Comparison of ENCODE assay signal across 8 cellular contexts in genomic region chr14:32078030-32078793, GRCh38. TPM values are rescaled to one million over a fixed set of nuclear protein-coding genes. Genes with fewer than 3 reads are reported as not detected.
DNase-seq lines count a peak whose midpoint lies in the region; ATAC-seq and TF ChIP-seq lines count a peak whose summit lies in the region.

No MANE protein-coding gene starts in this region.

- peaks cover 2% of the 10 kb centered on the region; the same call in 1 of the 2 replicates for H3K4me1 ChIP-seq in IMR-90 (ENCODE audit: control insufficient read depth, insufficient read depth, low read length)
- peaks cover 8% of the 10 kb centered on the region; the same call in 1 of the 2 replicates for H3K4me1 ChIP-seq in SJCRH30
- H3K4me1 ChIP-seq in liver (ENCODE audit: control insufficient read depth in 4 of 4, insufficient read depth in 4 of 4, low read length in 3 of 4) = peaks cover 6 to 41% (median 22%) of the 10 kb centered on the region in 4 donors
- peaks cover 36% of the 10 kb centered on the region for H3K4me1 ChIP-seq in suprapubic skin

- peak overlapping the region; percentile 87 for H3K9ac ChIP-seq in IMR-90 (ENCODE audit: low read depth, low read length)
- peak overlapping the region; percentile 94 to 96 for H3K9ac ChIP-seq in liver (ENCODE audit: low read depth in 1 of 2, low read length in 2 of 2)

- no peak for DNase-seq in activated naive CD4-positive, alpha-beta T cell treated with anti-CD3 and anti-CD28 coated beads, Interleukin-2, amount 10 ng/mL, durations not matched to agents 7 days and 5 days
- no peak for DNase-seq in activated naive CD4-positive, alpha-beta T cell treated with Interleukin-2 at 50 U/mL for 16 hours
- DNase-seq in IMR-90 (peak; percentile 24), SJCRH30 (peak; percentile 20 to 28), suprapubic skin (ENCODE audit: low spot score in 2 of 2) (no peak)

- peak overlapping the region; percentile 53; the same call in 1 of the 3 replicates for H2BK15ac ChIP-seq in IMR-90 (ENCODE audit: low read depth, low read length)

- peak overlapping the region; percentile 47; the same call in 1 of the 2 replicates for H4K5ac ChIP-seq in IMR-90 (ENCODE audit: low read depth, low read length)

- BruUV-seq in IMR-90 (replicated peaks; lab: Mats Ljungman, UMichigan) = no TSS peak

- H3K23ac ChIP-seq in IMR-90 (ENCODE audit: low read depth, low read length) = peak overlapping the region; percentile 99

- TF ChIP-seq EP300 in suprapubic skin (IDR thresholded peaks at IDR 0.05) = no peak

- no peaks in the 10 kb centered on the region for H3K27me3 ChIP-seq in IMR-90 (ENCODE audit: control insufficient read depth, insufficient read depth, low read length)
- no peaks in the 10 kb centered on the region for H3K27me3 ChIP-seq in SJCRH30
- H3K27me3 ChIP-seq in liver (ENCODE audit: control insufficient read depth in 4 of 4, insufficient read depth in 4 of 4, low read length in 3 of 4) = no peaks in the 10 kb centered on the region
- H3K27me3 ChIP-seq in suprapubic skin = no peaks in the 10 kb centered on the region

- peaks cover 16% of the 10 kb centered on the region for H3K27me3 Mint-ChIP-seq in activated naive CD4-positive, alpha-beta T cell treated with anti-CD3 and anti-CD28 coated beads, Interleukin-2, amount 10 ng/mL, durations not matched to agents 7 days and 5 days
- peaks cover 31% of the 10 kb centered on the region for H3K27me3 Mint-ChIP-seq in dendritic cell treated with granulocyte-macrophage colony-stimulating factor and Interleukin-4, amounts not matched to agents 40 ng/mL and 50 ng/mL, for 4 days

- peak overlapping the region; percentile 10; the same call in 1 of the 2 replicates for H2BK20ac ChIP-seq in IMR-90 (ENCODE audit: low read depth, low read length)

- ATAC-seq in IMR-90 (ENCODE audit: low read depth) (no peak), HG02981 (IDR thresholded peaks at IDR 0.05; ENCODE audit: unreplicated experiment) (no peak)

- H3K27ac Mint-ChIP-seq in activated naive CD4-positive, alpha-beta T cell treated with anti-CD3 and anti-CD28 coated beads, Interleukin-2, amount 10 ng/mL, durations not matched to agents 7 days and 5 days = peak overlapping the region; percentile 94
- peak overlapping the region; percentile 85 for H3K27ac Mint-ChIP-seq in dendritic cell treated with granulocyte-macrophage colony-stimulating factor and Interleukin-4, amounts not matched to agents 40 ng/mL and 50 ng/mL, for 4 days

- peaks cover 8% of the 10 kb centered on the region for H3K36me3 Mint-ChIP-seq in activated naive CD4-positive, alpha-beta T cell treated with anti-CD3 and anti-CD28 coated beads, Interleukin-2, amount 10 ng/mL, durations not matched to agents 7 days and 5 days
- peaks cover 7% of the 10 kb centered on the region for H3K36me3 Mint-ChIP-seq in dendritic cell treated with granulocyte-macrophage colony-stimulating factor and Interleukin-4, amounts not matched to agents 40 ng/mL and 50 ng/mL, for 4 days (ENCODE audit: low read depth)

- H3K14ac ChIP-seq in IMR-90 (replicated peaks; ENCODE audit: low read depth, low read length) = peak overlapping the region; percentile 96

- H3K4me3 ChIP-seq in IMR-90 (ENCODE audit: insufficient read depth, low read depth, low read length) = peak overlapping the region; percentile 78
- peak overlapping the region; percentile 98 for H3K4me3 ChIP-seq in SJCRH30
- peak overlapping the region; percentile 74 to 93 (median 88) for H3K4me3 ChIP-seq in liver (ENCODE audit: low read depth in 1 of 3, low read length in 3 of 3)
- H3K4me3 ChIP-seq in suprapubic skin = peak overlapping the region; percentile 98

- POLR2A ChIA-PET in IMR-90 (lab: Charles Lee; ENCODE audit: unreplicated experiment) = interaction anchor here (0.6 to 0.7 kb wide), 2 partner anchors 412 to 623 kb away, joined by 3 to 9 read pairs; no protein-coding TSS in a partner anchor

- TF ChIP-seq CTCF in IMR-90 (conservative IDR thresholded peaks at IDR 0.05; ENCODE audit: low read depth, low read length) = no peak
- TF ChIP-seq CTCF in liver (IDR thresholded peaks at IDR 0.05; ENCODE audit: low read depth, low read length, missing input control) = no peak
- no peak for TF ChIP-seq CTCF in suprapubic skin (IDR thresholded peaks at IDR 0.05)

- peaks cover 34% of the 10 kb centered on the region for H3K4me1 Mint-ChIP-seq in activated naive CD4-positive, alpha-beta T cell treated with anti-CD3 and anti-CD28 coated beads, Interleukin-2, amount 10 ng/mL, durations not matched to agents 7 days and 5 days
- H3K4me1 Mint-ChIP-seq in dendritic cell treated with granulocyte-macrophage colony-stimulating factor and Interleukin-4, amounts not matched to agents 40 ng/mL and 50 ng/mL, for 4 days (ENCODE audit: low read depth) = peaks cover 28% of the 10 kb centered on the region

- H2BK120ac ChIP-seq in IMR-90 (ENCODE audit: low read depth, low read length) = peak overlapping the region; percentile 51; the same call in 1 of the 2 replicates

- H3K36me3 ChIP-seq in IMR-90 (ENCODE audit: control insufficient read depth, insufficient read depth, low read length) = no peaks in the 10 kb centered on the region
- no peaks in the 10 kb centered on the region; the same call in 1 of the 2 replicates for H3K36me3 ChIP-seq in SJCRH30
- no peaks in the 10 kb centered on the region for H3K36me3 ChIP-seq in liver (ENCODE audit: control insufficient read depth in 4 of 4, insufficient read depth in 3 of 4, low read depth in 1 of 4, low read length in 3 of 4)
- H3K36me3 ChIP-seq in suprapubic skin = no peaks in the 10 kb centered on the region

- WGBS in IMR-90 (ENCODE audit: extremely low coverage in 2 of 2, insufficient read length in 1 of 2), 2 experiments = no CpG with 5 or more reads among the region's 27 CpGs
- 2% methylated on average over 27 of the region's 27 CpGs for WGBS in liver
- WGBS in suprapubic skin = 3% methylated on average over 27 of the region's 27 CpGs

- H3K4ac ChIP-seq in IMR-90 (ENCODE audit: low read depth, low read length) = peak overlapping the region; percentile 79

- peak overlapping the region; percentile 91 for H3K56ac ChIP-seq in IMR-90 (ENCODE audit: extremely low read depth, insufficient read depth, low read length)

- peak overlapping the region; percentile 75 for H2AK5ac ChIP-seq in IMR-90 (ENCODE audit: low read depth, low read length)

- H3K9me3 Mint-ChIP-seq in activated naive CD4-positive, alpha-beta T cell treated with anti-CD3 and anti-CD28 coated beads, Interleukin-2, amount 10 ng/mL, durations not matched to agents 7 days and 5 days = no peaks in the 10 kb centered on the region
- no peaks in the 10 kb centered on the region for H3K9me3 Mint-ChIP-seq in dendritic cell treated with granulocyte-macrophage colony-stimulating factor and Interleukin-4, amounts not matched to agents 40 ng/mL and 50 ng/mL, for 4 days

- peak overlapping the region; percentile 92 for H2AFZ ChIP-seq in IMR-90 (replicated peaks; ENCODE audit: low read length, poor library complexity)

- dilution Hi-C loops in IMR-90 (cut with HindIII; ENCODE audit: low sequenced_read_pairs, unreplicated experiment) = no loop called here

- peak overlapping the region; percentile 83 for H3K4me2 ChIP-seq in IMR-90 (ENCODE audit: low read depth, low read length)

- no peaks in the 10 kb centered on the region for H3K9me1 ChIP-seq in IMR-90 (ENCODE audit: insufficient read depth, low read length)

- peak overlapping the region; percentile 94 for H2AK9ac ChIP-seq in IMR-90 (replicated peaks; ENCODE audit: low read depth, low read length, poor library complexity)

- peak overlapping the region; percentile 77 for H3K18ac ChIP-seq in IMR-90 (ENCODE audit: low read depth, low read length)

- peak overlapping the region; percentile 42 to 82; a peak in 3 of 4 replicates for H4K8ac ChIP-seq in IMR-90 (ENCODE audit: low read depth in 2 of 2, low read length in 2 of 2)

- H3K27ac ChIP-seq in IMR-90 (ENCODE audit: insufficient read depth, low read length) (peak overlapping the region; percentile 89), SJCRH30 (peak overlapping the region; percentile 95), liver (ENCODE audit: low read depth in 1 of 2, low read length in 2 of 2) (peak overlapping the region; percentile 95 to 98), suprapubic skin (peak overlapping the region; percentile 99)

- H2BK5ac ChIP-seq in IMR-90 (ENCODE audit: low read depth, low read length, poor library complexity, severe bottlenecking) = peak overlapping the region; percentile 91

- in situ Hi-C loops in IMR-90 (cut with MboI; ENCODE audit: low sequenced_read_pairs) = no loop called here

- H3K9me3 ChIP-seq in IMR-90 (ENCODE audit: control insufficient read depth, insufficient read depth, low read length) (no peaks in the 10 kb centered on the region), SJCRH30 (replicated peaks) (no peaks in the 10 kb centered on the region; the same call in 1 of the 2 replicates), liver (ENCODE audit: control insufficient read depth in 4 of 4, low read length in 3 of 4) (no peaks in the 10 kb centered on the region), suprapubic skin (no peaks in the 10 kb centered on the region)

- H3K4me3 Mint-ChIP-seq in activated naive CD4-positive, alpha-beta T cell treated with anti-CD3 and anti-CD28 coated beads, Interleukin-2, amount 10 ng/mL, durations not matched to agents 7 days and 5 days = peak overlapping the region; percentile 87
- H3K4me3 Mint-ChIP-seq in dendritic cell treated with granulocyte-macrophage colony-stimulating factor and Interleukin-4, amounts not matched to agents 40 ng/mL and 50 ng/mL, for 4 days = peak overlapping the region; percentile 84

- TF ChIP-seq POLR2A in IMR-90 (IDR thresholded peaks at IDR 0.05; ENCODE audit: low read depth, low read length) (no peak), suprapubic skin (IDR thresholded peaks at IDR 0.05) (no peak)

- TF ChIP-seq RAD21 in IMR-90 (IDR thresholded peaks at IDR 0.05; ENCODE audit: low read length) (no peak), liver (IDR thresholded peaks at IDR 0.05) (peak in 1 of 2 donors; percentile 34)

- peak overlapping the region; percentile 84 for H4K91ac ChIP-seq in IMR-90 (ENCODE audit: insufficient read depth, low read depth, low read length)

- CTCF ChIA-PET in activated naive CD4-positive, alpha-beta T cell treated with anti-CD3 and anti-CD28 coated beads, Interleukin-2, amount 10 ng/mL, durations not matched to agents 7 days and 5 days (lab: Charles Lee) = interaction anchor here (0.6 kb wide), 1 partner anchor 65 kb away, joined by 3 read pairs; no protein-coding TSS in a partner anchor
- CTCF ChIA-PET in IMR-90 (lab: Yijun Ruan, JAX) = interaction anchor here (0.5 kb wide), 1 partner anchor 177 kb away, joined by 3 read pairs; no protein-coding TSS in a partner anchor

- peaks cover 6 to 20% of the 10 kb centered on the region in 2 experiments; a peak in 3 of 4 replicates for H3K79me1 ChIP-seq in IMR-90 (ENCODE audit: low read depth in 1 of 2, low read length in 2 of 2)

- H4K20me1 ChIP-seq in IMR-90 (ENCODE audit: insufficient read depth, low read length) = peaks cover 47% of the 10 kb centered on the region

- intact Hi-C loops in IMR-90 (cut with micrococcal nuclease) = loop anchor here (2.0 to 5.0 kb wide), 2 partner anchors 21 to 294 kb away; no protein-coding TSS in a partner anchor
- intact Hi-C loops in dendritic cell treated with granulocyte-macrophage colony-stimulating factor and Interleukin-4, amounts not matched to agents 40 ng/mL and 50 ng/mL, for 4 days (cut with micrococcal nuclease) = loop anchor here (5.0 kb wide), 3 partner anchors 124 to 656 kb away; partner anchors contain the start of genes HEATR5A, NUBPL, RNU6-7 and RNU6-8

RNA-seq across cellular contexts. Expression of gene ARHGAP5, which starts 1.1 kb away (rescaled TPM):
- 45.3 and 71.1 TPM in 2 replicates for total RNA-seq in IMR-90 (2012; rRNA removed)
- 7.4 and 7.5 TPM in 2 replicates for polyA plus RNA-seq in IMR-90 (2012; rRNA removed)
- polyA plus RNA-seq in IMR-90 (2012; cell fraction: cytosol; rRNA removed) = 0.80 and 0.92 TPM in 2 replicates
- 0.61 and 9.7 TPM in 2 replicates for polyA plus RNA-seq in IMR-90 (2012; cell fraction: nucleus; rRNA removed; ENCODE audit: low replicate concordance)
- 166 and 178 TPM in 2 replicates for total RNA-seq in SJCRH30 (2014; rRNA removed; shearing (Covaris generic))
- 10 to 100 TPM; 46.8 to 48.7 TPM for total RNA-seq in liver
- polyA plus RNA-seq in liver = 10 to 100 TPM in 1 of 2 donors, 1 to 10 TPM in 1; 9.6 to 11.2 TPM
- total RNA-seq in suprapubic skin = 100 to 1,000 TPM in 3 of 4 donors, 10 to 100 TPM in 1; 92.5 to 125 (median 109) TPM

Comparison
In these comparisons a context has a peak if more than half of its experiments do, and no peak if none do; other contexts are left out.
1. DNase-seq: peak in IMR-90 (single experiment) and SJCRH30 (2 of 2); none in activated naive CD4-positive, alpha-beta T cell treated with anti-CD3 and anti-CD28 coated beads, Interleukin-2, amount 10 ng/mL, durations not matched to agents 7 days and 5 days (single experiment), activated naive CD4-positive, alpha-beta T cell treated with Interleukin-2 at 50 U/mL for 16 hours (single experiment) and suprapubic skin (0 of 2).
2. Peak in every context shown above with its lines, with median percentiles within 50 percentile points of each other: H3K27ac ChIP-seq and H3K4me3 ChIP-seq.